Comparison of ENCODE assay signal across 33 cellular contexts in genomic region chr16:286491-287297, GRCh38. TPM values are rescaled to one million over a fixed set of nuclear protein-coding genes. Genes with fewer than 3 reads are reported as not detected.
"Had no signal": no experiment of that assay in that cellular context is flagged by ENCODE, and none has a peak within 500 bp of the region (broad histone marks: within the 10 kb centered on the region; RNA-seq: fewer than 3 reads in every experiment).

No MANE protein-coding gene starts in this region.

- H3K4me3 ChIP-seq: esophagus squamous epithelium, heart right ventricle, left lung, mucosa of descending colon, prostate gland, right atrium auricular region, sigmoid colon, suprapubic skin, transverse colon had no signal

- H3K9me3 Mint-ChIP-seq: effector memory CD8-positive, alpha-beta T cell; mesothelial cell of epicardium; naive B cell; natural killer cell treated with Interleukin-12 subunit alpha and Interleukin-12 subunit beta and Interleukin-15 and Interleukin-18, amount 100 ng/mL, for 72 hours; neural crest cell; stimulated activated naive B cell treated with anti-CD40 and anti-IgM and Interleukin-4, amounts not matched to agents 10 μg/mL and 1 μg/mL and 100 μg/mL, for 72 hours; stimulated activated naive CD8-positive, alpha-beta T cell treated with anti-CD3 and anti-CD28 coated beads, Interleukin-15, Interleukin-2, amounts not matched to agents 100 ng/mL and 50 ng/mL, for 24 hours had no signal

- H3K4me1 ChIP-seq: left lung, prostate gland, right atrium auricular region, sigmoid colon had no signal

- H3K36me3 Mint-ChIP-seq: natural killer cell treated with Interleukin-12 subunit alpha and Interleukin-12 subunit beta and Interleukin-15 and Interleukin-18, amount 100 ng/mL, for 72 hours had no signal

- FAIRE-seq: endometrium, islet of Langerhans had no signal

- H3K27ac Mint-ChIP-seq: effector memory CD8-positive, alpha-beta T cell; mesothelial cell of epicardium; naive B cell; natural killer cell treated with Interleukin-12 subunit alpha and Interleukin-12 subunit beta and Interleukin-15 and Interleukin-18, amount 100 ng/mL, for 72 hours; stimulated activated naive B cell treated with anti-CD40 and anti-IgM and Interleukin-4, amounts not matched to agents 10 μg/mL and 1 μg/mL and 100 μg/mL, for 72 hours; stimulated activated naive CD8-positive, alpha-beta T cell treated with anti-CD3 and anti-CD28 coated beads, Interleukin-15, Interleukin-2, amounts not matched to agents 100 ng/mL and 50 ng/mL, for 24 hours had no signal

- H3K27me3 ChIP-seq: right atrium auricular region had no signal

- H3K9me3 ChIP-seq: esophagus squamous epithelium, heart right ventricle, left lung, mucosa of descending colon, prostate gland, right atrium auricular region, sigmoid colon, suprapubic skin, transverse colon had no signal

- H3K4me1 Mint-ChIP-seq: mesothelial cell of epicardium, neural crest cell had no signal

- H3K4me3 Mint-ChIP-seq: effector memory CD8-positive, alpha-beta T cell; mesothelial cell of epicardium; naive B cell; natural killer cell treated with Interleukin-12 subunit alpha and Interleukin-12 subunit beta and Interleukin-15 and Interleukin-18, amount 100 ng/mL, for 72 hours; neural crest cell; stimulated activated naive B cell treated with anti-CD40 and anti-IgM and Interleukin-4, amounts not matched to agents 10 μg/mL and 1 μg/mL and 100 μg/mL, for 72 hours; stimulated activated naive CD8-positive, alpha-beta T cell treated with anti-CD3 and anti-CD28 coated beads, Interleukin-15, Interleukin-2, amounts not matched to agents 100 ng/mL and 50 ng/mL, for 24 hours had no signal

- H3K27me3 Mint-ChIP-seq: natural killer cell treated with Interleukin-12 subunit alpha and Interleukin-12 subunit beta and Interleukin-15 and Interleukin-18, amount 100 ng/mL, for 72 hours; stimulated activated naive CD8-positive, alpha-beta T cell treated with anti-CD3 and anti-CD28 coated beads, Interleukin-15, Interleukin-2, amounts not matched to agents 100 ng/mL and 50 ng/mL, for 24 hours had no signal

- DNase-seq: cortex of kidney; effector memory CD8-positive, alpha-beta T cell; erythroblast; esophagus squamous epithelium; foreskin melanocyte; glutamatergic neuron; heart right ventricle; hippocampal formation; left cardiac atrium; left lung; mesenchymal stem cell; mucosa of descending colon; naive B cell; sigmoid colon; stimulated activated CD4-positive, alpha-beta T cell treated with anti-CD3 and anti-CD28 coated beads, Interleukin-2, amount 100 ng/mL, for 24 hours; stimulated activated CD4-positive, alpha-beta T cell treated with anti-CD3 and anti-CD28 coated beads, Interleukin-4, amount 100 ng/mL, for 24 hours; stimulated activated naive B cell treated with anti-CD40 and anti-IgM and Interleukin-4, amounts not matched to agents 10 μg/mL and 1 μg/mL and 100 μg/mL, for 72 hours; transverse colon had no signal

- ATAC-seq: effector memory CD8-positive, alpha-beta T cell; heart right ventricle; left cardiac atrium; left lung; mucosa of descending colon; natural killer cell treated with Interleukin-12 subunit alpha and Interleukin-12 subunit beta and Interleukin-15 and Interleukin-18, amount 100 ng/mL, for 72 hours; stimulated activated naive B cell treated with anti-CD40 and anti-IgM and Interleukin-4, amounts not matched to agents 10 μg/mL and 1 μg/mL and 100 μg/mL, for 72 hours had no signal

- H3K27ac ChIP-seq: esophagus squamous epithelium, heart right ventricle, left lung, prostate gland, right atrium auricular region, sigmoid colon, suprapubic skin, transverse colon had no signal

RNA-seq across cellular contexts. Expression of gene PDIA2, which starts 3.7 kb away (rescaled TPM):
- total RNA-seq: esophagus squamous epithelium; kidney epithelial cell; lung microvascular endothelial cell; natural killer cell treated with Interleukin-12 subunit alpha and Interleukin-12 subunit beta and Interleukin-15 and Interleukin-18, amount 100 ng/mL, for 72 hours; osteoblast; suprapubic skin; ureter had no signal

RNA-seq across cellular contexts. Expression of gene ARHGDIG, which starts 6.3 kb away (rescaled TPM):
- total RNA-seq: dermis microvascular lymphatic vessel endothelial cell; esophagus squamous epithelium; lower leg skin; natural killer cell treated with Interleukin-12 subunit alpha and Interleukin-12 subunit beta and Interleukin-15 and Interleukin-18, amount 100 ng/mL, for 72 hours; osteoblast; suprapubic skin; ureter had no signal

RNA-seq across cellular contexts. Expression of gene RGS11, which starts 10.9 kb away (rescaled TPM):
- total RNA-seq: kidney epithelial cell; natural killer cell treated with Interleukin-12 subunit alpha and Interleukin-12 subunit beta and Interleukin-15 and Interleukin-18, amount 100 ng/mL, for 72 hours had no signal
